In genomic region chr1:109971559-109971958, GRCh38 we compare ENCODE assay signal across 20 cellular contexts.
"Had no signal": no experiment of that assay in that cellular context is flagged by ENCODE, and none has a peak within 500 bp of the region (broad histone marks: within the 10 kb centered on the region; RNA-seq: fewer than 3 reads in every experiment).

No MANE protein-coding gene starts in this region.

- FAIRE-seq: endothelial cell of umbilical vein, frontal cortex, pancreas, small intestine had no signal

- H3K36me3 ChIP-seq: heart left ventricle, pancreas had no signal

- ATAC-seq: heart left ventricle; left colon; left ventricle myocardium superior; natural killer cell treated with Interleukin-12 subunit alpha and Interleukin-12 subunit beta and Interleukin-15 and Interleukin-18, amount 100 ng/mL, for 72 hours; pancreas; right cardiac atrium had no signal

- H3K27me3 ChIP-seq: heart left ventricle, pancreas had no signal

- H3K27ac ChIP-seq: heart left ventricle, pancreas had no signal

- DNase-seq: effector CD4-positive, alpha-beta T cell; endodermal cell; erythroblast; heart left ventricle; hippocampal formation; left colon; left ventricle myocardium superior; mesenchymal stem cell; midbrain; occipital lobe; pancreas; right cardiac atrium; small intestine; stimulated activated CD4-positive, alpha-beta T cell treated with anti-CD3 and anti-CD28 coated beads, Interleukin-12 subunit alpha, Interleukin-12 subunit beta, amount 100 ng/mL, for 4 hours; stimulated activated naive CD4-positive, alpha-beta T cell treated with Interleukin-2 at 50 U/mL for 16 hours; trophoblast cell had no signal

- H3K4me1 ChIP-seq: pancreas had no signal

- H3K4me3 ChIP-seq: heart left ventricle, lung, pancreas had no signal

- H3K9me3 ChIP-seq: heart left ventricle, pancreas had no signal
